ENCODE assay signal across 2 cellular contexts in the genomic region with DNA sequence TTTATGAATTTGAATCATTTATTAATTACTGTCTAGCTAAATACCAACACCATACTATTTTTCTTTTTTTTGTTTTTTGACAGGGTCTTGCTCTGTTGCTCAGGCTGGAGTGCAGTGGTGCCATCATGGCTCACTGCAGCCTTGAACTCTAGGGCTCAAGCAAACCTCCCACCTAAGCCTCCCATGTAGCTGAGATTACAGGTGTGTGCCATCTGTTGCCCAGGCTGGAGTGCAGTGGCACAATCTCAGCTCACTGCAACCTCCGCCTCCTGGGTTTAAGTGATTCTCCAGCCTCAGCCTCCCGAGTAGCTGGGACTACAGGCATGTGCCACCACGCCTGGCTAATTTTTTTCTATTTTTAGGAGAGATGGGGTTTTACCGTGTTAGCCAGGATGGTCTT. TPM values are rescaled to one million over a fixed set of nuclear protein-coding genes. Genes with fewer than 3 reads are reported as not detected.
"Had no signal": no experiment of that assay in that cellular context is flagged by ENCODE, and none has a peak within 500 bp of the region (broad histone marks: within the 10 kb centered on the region; RNA-seq: fewer than 3 reads in every experiment).

No MANE protein-coding gene starts in this region.

RNA-seq across cellular contexts. Expression of gene RTKN2, which starts 27.1 kb away (rescaled TPM):
- total RNA-seq: left ventricle myocardium inferior, thoracic aorta had no signal
